2 cellular contexts compared by ENCODE assay signal in the genomic region with DNA sequence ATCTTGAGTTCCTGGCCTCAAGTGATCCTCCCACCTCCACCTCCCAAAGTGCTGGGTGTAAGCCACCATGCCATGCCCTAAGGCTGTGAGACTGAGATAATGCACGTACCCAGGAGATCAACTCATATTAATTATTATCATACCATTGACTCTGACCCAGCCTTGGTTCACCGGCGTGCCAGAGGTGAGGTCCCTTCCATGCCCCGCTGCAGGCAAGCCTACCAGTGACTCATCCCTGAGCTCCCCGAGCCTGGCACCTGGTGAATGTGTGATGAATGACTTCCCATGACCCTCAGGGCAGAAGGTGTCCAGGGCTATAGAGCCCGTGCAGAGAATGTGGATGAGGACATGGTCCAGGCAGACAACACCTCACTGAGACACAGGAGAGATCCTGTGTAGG.
TF ChIP-seq lines count a peak whose summit lies in the region.

No MANE protein-coding gene starts in this region.

TF ChIP-seq in H1, 55 proteins besides CTCF, POLR2A, EP300 and RAD21:
- TF ChIP-seq POLR2AphosphoS5 (IDR thresholded peaks at IDR 0.05; ENCODE audit: low read depth, low read length) (no peak), HDAC6 (IDR thresholded peaks at IDR 0.05; ENCODE audit: low read depth, low read length) (no peak), RBBP5 (IDR thresholded peaks at IDR 0.05; ENCODE audit: borderline replicate concordance, low read depth, low read length) (no peak), E2F6 (IDR thresholded peaks at IDR 0.05) (no peak), YY1 (IDR thresholded peaks at IDR 0.05; ENCODE audit: low read depth, low read length) (no peak), BCL11A (IDR thresholded peaks at IDR 0.05; ENCODE audit: low read depth in 2 of 2, low read length in 2 of 2) (no peak), SRF (IDR thresholded peaks at IDR 0.05; ENCODE audit: low read depth, low read length) (no peak)

TF ChIP-seq in SK-N-SH treated with all-trans-retinoic acid at 6 μM for 48 hours, 23 proteins besides CTCF, POLR2A, EP300 and RAD21:
- TF ChIP-seq, protein P1, sequence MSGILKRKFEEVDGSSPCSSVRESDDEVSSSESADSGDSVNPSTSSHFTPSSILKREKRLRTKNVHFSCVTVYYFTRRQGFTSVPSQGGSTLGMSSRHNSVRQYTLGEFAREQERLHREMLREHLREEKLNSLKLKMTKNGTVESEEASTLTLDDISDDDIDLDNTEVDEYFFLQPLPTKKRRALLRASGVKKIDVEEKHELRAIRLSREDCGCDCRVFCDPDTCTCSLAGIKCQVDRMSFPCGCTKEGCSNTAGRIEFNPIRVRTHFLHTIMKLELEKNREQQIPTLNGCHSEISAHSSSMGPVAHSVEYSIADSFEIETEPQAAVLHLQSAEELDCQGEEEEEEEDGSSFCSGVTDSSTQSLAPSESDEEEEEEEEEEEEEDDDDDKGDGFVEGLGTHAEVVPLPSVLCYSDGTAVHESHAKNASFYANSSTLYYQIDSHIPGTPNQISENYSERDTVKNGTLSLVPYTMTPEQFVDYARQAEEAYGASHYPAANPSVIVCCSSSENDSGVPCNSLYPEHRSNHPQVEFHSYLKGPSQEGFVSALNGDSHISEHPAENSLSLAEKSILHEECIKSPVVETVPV (CRISPR knock-in tag; IDR thresholded peaks at IDR 0.05), result no peak
- TF ChIP-seq ZC3H10 (CRISPR knock-in tag; IDR thresholded peaks at IDR 0.05) (no peak), ZNF565 (CRISPR knock-in tag; conservative IDR thresholded peaks at IDR 0.05; ENCODE audit: low read depth) (no peak), TCF4 (CRISPR knock-in tag; IDR thresholded peaks at IDR 0.05; ENCODE audit: borderline replicate concordance) (no peak)
- TF ChIP-seq, protein P2, sequence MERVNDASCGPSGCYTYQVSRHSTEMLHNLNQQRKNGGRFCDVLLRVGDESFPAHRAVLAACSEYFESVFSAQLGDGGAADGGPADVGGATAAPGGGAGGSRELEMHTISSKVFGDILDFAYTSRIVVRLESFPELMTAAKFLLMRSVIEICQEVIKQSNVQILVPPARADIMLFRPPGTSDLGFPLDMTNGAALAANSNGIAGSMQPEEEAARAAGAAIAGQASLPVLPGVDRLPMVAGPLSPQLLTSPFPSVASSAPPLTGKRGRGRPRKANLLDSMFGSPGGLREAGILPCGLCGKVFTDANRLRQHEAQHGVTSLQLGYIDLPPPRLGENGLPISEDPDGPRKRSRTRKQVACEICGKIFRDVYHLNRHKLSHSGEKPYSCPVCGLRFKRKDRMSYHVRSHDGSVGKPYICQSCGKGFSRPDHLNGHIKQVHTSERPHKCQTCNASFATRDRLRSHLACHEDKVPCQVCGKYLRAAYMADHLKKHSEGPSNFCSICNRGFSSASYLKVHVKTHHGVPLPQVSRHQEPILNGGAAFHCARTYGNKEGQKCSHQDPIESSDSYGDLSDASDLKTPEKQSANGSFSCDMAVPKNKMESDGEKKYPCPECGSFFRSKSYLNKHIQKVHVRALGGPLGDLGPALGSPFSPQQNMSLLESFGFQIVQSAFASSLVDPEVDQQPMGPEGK (CRISPR knock-in tag; IDR thresholded peaks at IDR 0.05; ENCODE audit: borderline replicate concordance), result no peak
TF ChIP-seq in SK-N-SH treated with all-trans-retinoic acid at 6 μM for 48 hours: peak in this region for 0.
